8 cellular contexts compared by ENCODE assay signal in the genomic region with DNA sequence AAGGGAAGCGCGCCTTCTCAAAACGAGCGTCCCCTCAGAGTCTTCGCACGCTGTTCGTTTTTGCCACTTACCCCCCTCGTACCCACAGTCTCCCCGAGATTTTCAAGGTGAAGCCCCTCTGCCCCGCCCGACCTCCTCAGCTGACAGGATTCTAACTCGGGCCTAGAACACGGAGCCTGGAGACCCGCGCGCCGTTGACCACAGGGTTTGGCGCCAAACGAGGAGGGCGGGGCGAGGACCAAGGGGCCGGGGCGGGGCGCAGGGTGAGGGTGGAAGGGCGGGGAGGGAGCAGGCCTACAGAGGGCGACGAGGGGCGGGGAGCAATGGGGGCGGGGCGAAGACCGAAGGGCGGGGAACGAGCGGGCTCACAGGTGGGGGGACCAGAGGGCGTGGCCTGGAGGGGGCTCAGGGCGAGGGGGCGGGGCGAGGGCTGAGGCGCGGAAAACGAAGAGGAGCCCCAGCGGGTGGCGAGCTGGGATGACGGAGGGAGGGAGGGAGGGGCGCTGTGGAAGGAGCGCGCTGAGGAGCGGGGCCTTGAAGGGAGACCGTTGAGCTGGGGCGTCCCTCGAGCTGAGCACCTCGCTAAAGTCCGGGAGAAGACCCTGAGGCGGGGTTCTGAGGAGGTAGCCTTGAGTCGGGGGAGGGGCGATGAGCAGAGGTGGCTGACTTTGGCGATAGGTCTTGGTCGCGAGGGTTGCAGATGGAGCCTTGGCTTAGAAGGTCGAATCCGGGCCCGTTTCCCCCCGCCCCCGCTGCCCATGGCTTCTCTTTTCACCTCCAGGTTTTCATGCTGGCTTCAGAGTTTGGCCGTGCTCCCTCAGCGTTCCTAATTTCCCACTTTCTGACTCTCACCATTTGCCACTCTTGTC.
A peak's percentile ranks its signal among the peaks of the same experiment; 100 is the strongest.
DNase-seq lines count a peak whose midpoint lies in the region; TF ChIP-seq lines count a peak whose summit lies in the region.

Gene DMC1, minus strand, starts transcription at position 212 of the 869 bp plus-strand sequence. CDS start 1,927 bp downstream, outside the sequence.

- H3K27ac Mint-ChIP-seq in nephron, result peak within 1 kb of the TSS; percentile 70 to 88 (median 81)

- peaks cover 47% of the 10 kb centered on the region for H3K4me1 Mint-ChIP-seq in nephron

- DNase-seq in AG09319 (ENCODE audit: extremely low read depth, low read depth), result peak; percentile 71
- DNase-seq in GM19240 (ENCODE audit: insufficient read length, low spot score), result peak; percentile 77
- DNase-seq in Kasumi-1 (lab: John Stamatoyannopoulos, UW), result peak; percentile 88 to 89
- DNase-seq in SHP77 (lab: John Stamatoyannopoulos, UW), result peak; percentile 74 to 80
- peak; percentile 98 for DNase-seq in activated effector memory CD4-positive, alpha-beta T cell treated with anti-CD3 and anti-CD28 coated beads, Interleukin-2, amount 50 U/mL, for 16 hours
- peak; percentile 86 for DNase-seq in fibroblast of the conjunctiva (ENCODE audit: low read depth)
- DNase-seq in stimulated activated naive CD4-positive, alpha-beta T cell treated with Interleukin-2 at 50 U/mL for 16 hours (lab: John Stamatoyannopoulos, UW), result peak; percentile 98

- H3K4me3 Mint-ChIP-seq in nephron, result peak within 1 kb of the TSS; percentile 91 to 93 (median 92)

- H3K27me3 Mint-ChIP-seq in nephron (ENCODE audit: low read depth), result peaks cover 7% of the 10 kb centered on the region

- no peaks in the 10 kb centered on the region for H3K9me3 Mint-ChIP-seq in nephron

- H3K36me3 Mint-ChIP-seq in nephron (ENCODE audit: low read depth), result no peaks in the 10 kb centered on the region

- TF ChIP-seq CTCF in AG09319 (IDR thresholded peaks at IDR 0.05; ENCODE audit: low read depth, low read length) (no peak), nephron (IDR thresholded peaks at IDR 0.05; ENCODE audit: unreplicated experiment in 3 of 3) (no peak)

Comparison
In these comparisons a context has a peak if more than half of its experiments do, and no peak if none do; other contexts are left out.
1. Peak in every context shown above with its lines: DNase-seq.